1 cellular context compared by ENCODE assay signal in genomic region chrX:41302293-41302868, GRCh38.
TF ChIP-seq lines count a peak whose summit lies in the region.

No MANE protein-coding gene starts in this region.

TF ChIP-seq in K562, 482 proteins besides CTCF, POLR2A, EP300 and RAD21 (continued from another document):
- no peak for TF ChIP-seq ZBTB49 (CRISPR knock-in tag; IDR thresholded peaks at IDR 0.05; ENCODE audit: borderline replicate concordance)
- TF ChIP-seq DACH1 (IDR thresholded peaks at IDR 0.05; ENCODE audit: partially characterized antibody): no peak
- no peak for TF ChIP-seq DDX20 (tag; IDR thresholded peaks at IDR 0.05; ENCODE audit: low read depth)
- TF ChIP-seq TCF15 (CRISPR knock-in tag; IDR thresholded peaks at IDR 0.05): no peak
- no peak for TF ChIP-seq RAD51 (IDR thresholded peaks at IDR 0.05; ENCODE audit: borderline replicate concordance, low read depth)
- TF ChIP-seq MCM3 (IDR thresholded peaks at IDR 0.05): no peak
